In the genomic region with DNA sequence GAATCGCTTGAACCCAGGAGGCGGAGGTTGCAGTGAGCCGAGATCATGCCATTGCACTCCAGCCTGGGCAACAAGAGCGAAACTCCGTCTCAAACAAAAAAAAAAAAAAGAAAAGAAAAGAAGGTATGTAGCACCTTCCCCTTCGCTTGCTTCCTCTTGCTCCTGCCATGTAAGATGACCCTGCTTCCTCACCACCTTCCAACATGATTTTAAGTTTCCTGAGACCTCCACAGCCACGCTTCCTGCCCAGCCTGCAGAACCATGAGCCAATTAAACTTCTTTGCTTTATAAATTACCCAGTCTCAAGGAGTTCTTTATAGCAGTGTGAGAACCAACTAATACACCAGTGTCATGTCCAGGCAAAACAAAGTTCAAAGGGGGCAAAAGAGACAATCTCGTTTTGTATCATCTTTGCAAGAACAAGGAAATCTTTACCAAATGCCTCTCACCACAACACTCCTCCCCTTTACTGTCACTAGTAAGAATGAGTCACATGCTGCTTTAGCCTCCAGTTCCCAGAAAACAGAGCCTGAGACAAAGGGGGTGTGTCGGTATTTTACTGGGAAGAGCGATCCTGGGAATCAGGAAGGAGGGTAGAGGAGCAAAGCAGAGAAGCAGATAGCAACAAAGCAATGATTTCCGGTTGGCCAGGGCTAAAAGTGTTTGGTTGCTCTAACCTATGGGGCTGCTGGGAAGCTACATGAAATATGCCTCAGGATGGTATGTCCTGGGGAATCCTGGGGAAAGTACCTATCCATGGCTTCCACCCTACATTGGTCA, we compare ENCODE assay signal across 8 cellular contexts. TPM values are rescaled to one million over a fixed set of nuclear protein-coding genes. Genes with fewer than 3 reads are reported as not detected.
DNase-seq lines count a peak whose midpoint lies in the region; ATAC-seq and TF ChIP-seq lines count a peak whose summit lies in the region.

No MANE protein-coding gene starts in this region.

- peaks cover 14% of the 10 kb centered on the region for H3K4me1 ChIP-seq in suprapubic skin

- peak overlapping the region; percentile 56 for H3K4me3 Mint-ChIP-seq in activated naive CD8-positive, alpha-beta T cell treated with anti-CD3 and anti-CD28 coated beads, Interleukin-2, amount 10 ng/mL, durations not matched to agents 7 days and 5 days

- H3K9me3 Mint-ChIP-seq in activated naive CD8-positive, alpha-beta T cell treated with anti-CD3 and anti-CD28 coated beads, Interleukin-2, amount 10 ng/mL, durations not matched to agents 7 days and 5 days = peaks cover 4% of the 10 kb centered on the region

- peak overlapping the region; percentile 85 for H3K27ac Mint-ChIP-seq in activated naive CD8-positive, alpha-beta T cell treated with anti-CD3 and anti-CD28 coated beads, Interleukin-2, amount 10 ng/mL, durations not matched to agents 7 days and 5 days

- H3K27ac ChIP-seq in caudate nucleus (ENCODE audit: low read depth, low read length) (no peak overlapping the region), suprapubic skin (no peak overlapping the region)

- H3K27me3 ChIP-seq in kidney epithelial cell (ENCODE audit: control insufficient read depth, insufficient read depth, low read length) (no peaks in the 10 kb centered on the region), suprapubic skin (no peaks in the 10 kb centered on the region)

- no peaks in the 10 kb centered on the region for H3K9me3 ChIP-seq in suprapubic skin

- no peaks in the 10 kb centered on the region for H3K27me3 Mint-ChIP-seq in activated naive CD8-positive, alpha-beta T cell treated with anti-CD3 and anti-CD28 coated beads, Interleukin-2, amount 10 ng/mL, durations not matched to agents 7 days and 5 days

- POLR2A ChIA-PET in activated naive CD8-positive, alpha-beta T cell treated with anti-CD3 and anti-CD28 coated beads, Interleukin-2, amount 10 ng/mL, durations not matched to agents 7 days and 5 days (lab: Charles Lee) = no interaction called here

- 70% methylated on average over 11 of the region's 11 CpGs for WGBS in suprapubic skin

- peak; percentile 58 for ATAC-seq in activated naive CD8-positive, alpha-beta T cell treated with anti-CD3 and anti-CD28 coated beads, Interleukin-2, amount 10 ng/mL, durations not matched to agents 7 days and 5 days (ENCODE audit: low read depth)
- ATAC-seq in HG03196 (IDR thresholded peaks at IDR 0.05; ENCODE audit: unreplicated experiment) (no peak), HG02623 (IDR thresholded peaks at IDR 0.05; ENCODE audit: unreplicated experiment) (no peak)

- TF ChIP-seq POLR2A in suprapubic skin (IDR thresholded peaks at IDR 0.05) = no peak

- no peak for TF ChIP-seq EP300 in suprapubic skin (IDR thresholded peaks at IDR 0.05)

- in situ Hi-C loops in ACHN (cut with HindIII; ENCODE audit: low pct_ligation_motif_present, low pct_unique_long_range_greater_than_20kb, low sequenced_read_pairs) = no loop called here

- H3K4me3 ChIP-seq in kidney epithelial cell (ENCODE audit: low read depth, low read length) (no peak overlapping the region), suprapubic skin (no peak overlapping the region)

- no peak for TF ChIP-seq CTCF in kidney epithelial cell (IDR thresholded peaks at IDR 0.05; ENCODE audit: insufficient read depth, low read length, poor library complexity, severe bottlenecking)
- no peak for TF ChIP-seq CTCF in suprapubic skin (IDR thresholded peaks at IDR 0.05)

- H3K36me3 ChIP-seq in kidney epithelial cell (ENCODE audit: control insufficient read depth, insufficient read depth, low read length) (no peaks in the 10 kb centered on the region), suprapubic skin (no peaks in the 10 kb centered on the region)

- peaks cover 17% of the 10 kb centered on the region for H3K4me1 Mint-ChIP-seq in activated naive CD8-positive, alpha-beta T cell treated with anti-CD3 and anti-CD28 coated beads, Interleukin-2, amount 10 ng/mL, durations not matched to agents 7 days and 5 days

- DNase-seq in ACHN (peak; percentile 66), HCEC 1CT (peak; percentile 51), kidney epithelial cell (ENCODE audit: low read depth) (peak; percentile 69), caudate nucleus (lab: John Stamatoyannopoulos, UW) (no peak), suprapubic skin (ENCODE audit: low spot score in 2 of 2) (no peak)
- no peak for DNase-seq in activated naive CD8-positive, alpha-beta T cell treated with anti-CD3 and anti-CD28 coated beads, Interleukin-2, amount 10 ng/mL, durations not matched to agents 7 days and 5 days

- peaks cover 6% of the 10 kb centered on the region for H3K36me3 Mint-ChIP-seq in activated naive CD8-positive, alpha-beta T cell treated with anti-CD3 and anti-CD28 coated beads, Interleukin-2, amount 10 ng/mL, durations not matched to agents 7 days and 5 days

RNA-seq across cellular contexts. Expression of gene MCHR1, which starts 10.5 kb away (rescaled TPM):
- not detected for total RNA-seq in activated naive CD8-positive, alpha-beta T cell treated with anti-CD3 and anti-CD28 coated beads, Interleukin-2, amount 10 ng/mL, durations not matched to agents 7 days and 5 days
- total RNA-seq in kidney epithelial cell = 0.63 and 1.7 TPM in 2 replicates
- total RNA-seq in suprapubic skin = 1 to 10 TPM in 1 of 4 donors, under 1 TPM in 2, not detected in 1; 0.64 to 2.1 (median 0.81) TPM

RNA-seq across cellular contexts. Expression of gene MRTFA, which starts 32.3 kb away (rescaled TPM):
- 10 to 100 TPM; 72.5 to 76.3 TPM for total RNA-seq in activated naive CD8-positive, alpha-beta T cell treated with anti-CD3 and anti-CD28 coated beads, Interleukin-2, amount 10 ng/mL, durations not matched to agents 7 days and 5 days
- 53.0 and 57.1 TPM in 2 replicates for total RNA-seq in kidney epithelial cell
- 100 to 1,000 TPM in 1 of 4 donors, 10 to 100 TPM in 3; 81.6 to 109 (median 94.5) TPM for total RNA-seq in suprapubic skin

Comparison
In these comparisons a context has a peak if more than half of its experiments do, and no peak if none do; other contexts are left out.
1. DNase-seq: peak in ACHN (single experiment), HCEC 1CT (single experiment) and kidney epithelial cell (single experiment); none in activated naive CD8-positive, alpha-beta T cell treated with anti-CD3 and anti-CD28 coated beads, Interleukin-2, amount 10 ng/mL, durations not matched to agents 7 days and 5 days (single experiment), caudate nucleus (0 of 61) and suprapubic skin (0 of 2).